In the genomic region with DNA sequence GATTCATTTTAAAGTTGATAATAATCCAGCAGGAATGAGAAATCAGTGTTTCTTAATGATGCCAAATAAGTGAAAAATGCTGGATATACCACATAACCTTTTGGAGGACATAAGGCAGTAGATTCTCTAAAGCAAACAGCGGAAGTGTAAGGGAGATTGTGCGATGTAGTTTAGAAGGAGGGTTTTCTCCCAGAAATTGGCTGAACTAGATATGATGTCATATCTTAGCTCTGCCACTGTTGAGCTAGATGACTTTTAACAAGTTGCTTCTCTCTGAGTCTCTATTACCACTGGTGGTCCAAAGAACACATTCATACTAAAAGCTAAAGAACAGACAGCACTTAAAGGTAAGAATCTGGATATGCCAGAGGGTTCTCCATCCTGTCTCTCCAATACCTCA, we compare ENCODE assay signal across 2 cellular contexts.
A peak's percentile ranks its signal among the peaks of the same experiment; 100 is the strongest.
TF ChIP-seq lines count a peak whose summit lies in the region.

No MANE protein-coding gene starts in this region.

TF ChIP-seq in HEK293, 187 proteins besides CTCF, POLR2A, EP300 and RAD21 (continued from another document):
- TF ChIP-seq ATF2 (tag by site-specific recombination; IDR thresholded peaks at IDR 0.05; ENCODE audit: low read depth), result peak; percentile 82
- no peak for TF ChIP-seq MZF1 (tag by site-specific recombination; IDR thresholded peaks at IDR 0.05; ENCODE audit: borderline replicate concordance)
- 0 out of 2 replicates have a peak, but pooled peaks have one; percentile 20 for TF ChIP-seq SCRT2 (tag by site-specific recombination; IDR thresholded peaks at IDR 0.05)
- no peak for TF ChIP-seq ZNF239 (tag by site-specific recombination; IDR thresholded peaks at IDR 0.05)

TF ChIP-seq in endothelial cell of umbilical vein, 7 proteins besides CTCF, POLR2A, EP300 and RAD21 (continued from another document):
- TF ChIP-seq MYC (IDR thresholded peaks at IDR 0.05; ENCODE audit: low read depth, low read length), result no peak
TF ChIP-seq in endothelial cell of umbilical vein: peak in this region for 0.
